8 cellular contexts compared by ENCODE assay signal in genomic region chr13:30872685-30873443, GRCh38. TPM values are rescaled to one million over a fixed set of nuclear protein-coding genes. Genes with fewer than 3 reads are reported as not detected.
DNase-seq lines count a peak whose midpoint lies in the region; ATAC-seq and TF ChIP-seq lines count a peak whose summit lies in the region.

No MANE protein-coding gene starts in this region.

- DNase-seq in GOT3 (lab: John Stamatoyannopoulos, UW), result peak; percentile 28
- DNase-seq in glomerular visceral epithelial cell (ENCODE audit: extremely low spot score), result peak; percentile 76
- DNase-seq in sciatic nerve (ENCODE audit: low spot score), result peak; percentile 73
- DNase-seq in stimulated activated naive CD4-positive, alpha-beta T cell treated with Interleukin-2 at 50 U/mL for 16 hours (lab: John Stamatoyannopoulos, UW), result no peak
- no peak for DNase-seq in CD8-positive, alpha-beta memory T cell

- peaks cover 3 to 37% of the 10 kb centered on the region in 2 donors for H3K27me3 Mint-ChIP-seq in CD8-positive, alpha-beta memory T cell

- H3K9me3 Mint-ChIP-seq in CD8-positive, alpha-beta memory T cell, result no peaks in the 10 kb centered on the region

- no peaks in the 10 kb centered on the region for H3K27me3 ChIP-seq in CD8-positive, alpha-beta memory T cell (ENCODE audit: insufficient read depth, low read length, poor library complexity, severe bottlenecking)

- intact Hi-C loops in sciatic nerve (cut with DNase I), result no loop called here

- H3K4me1 Mint-ChIP-seq in CD8-positive, alpha-beta memory T cell, result no peaks in the 10 kb centered on the region

- POLR2A ChIA-PET in CD8-positive, alpha-beta memory T cell (lab: Charles Lee), result no interaction called here

- ATAC-seq in SK-N-SH treated with all-trans-retinoic acid at 6 μM for 48 hours (peak; percentile 31), sciatic nerve (peak; percentile 16), GM21717 (IDR thresholded peaks at IDR 0.05; ENCODE audit: unreplicated experiment) (no peak)
- no peak for ATAC-seq in activated CD4-positive, CD25-positive, alpha-beta regulatory T cell treated with anti-CD3 and anti-CD28 coated beads, Interleukin-2, amount 50 U/mL, for 24 hours

- no peaks in the 10 kb centered on the region for H3K4me1 ChIP-seq in CD8-positive, alpha-beta memory T cell (ENCODE audit: insufficient read depth, low read length)

- H3K36me3 ChIP-seq in CD8-positive, alpha-beta memory T cell (ENCODE audit: insufficient read depth, low read length), result no peaks in the 10 kb centered on the region

- CTCF ChIA-PET in CD8-positive, alpha-beta memory T cell (lab: Charles Lee), result no interaction called here

- no peaks in the 10 kb centered on the region for H3K36me3 Mint-ChIP-seq in CD8-positive, alpha-beta memory T cell

- no peak overlapping the region for H3K27ac ChIP-seq in CD8-positive, alpha-beta memory T cell (ENCODE audit: low read depth, low read length)

- H3K4me3 ChIP-seq in CD8-positive, alpha-beta memory T cell (ENCODE audit: low read length), result no peak overlapping the region

- H3K27ac Mint-ChIP-seq in CD8-positive, alpha-beta memory T cell, result no peak overlapping the region

- no peaks in the 10 kb centered on the region for H3K9me3 ChIP-seq in CD8-positive, alpha-beta memory T cell (ENCODE audit: low read length)

- H3K4me3 Mint-ChIP-seq in CD8-positive, alpha-beta memory T cell, result no peak overlapping the region

TF ChIP-seq in SK-N-SH treated with all-trans-retinoic acid at 6 μM for 48 hours, 23 proteins besides CTCF, POLR2A, EP300 and RAD21:
- TF ChIP-seq ZNF70 (CRISPR knock-in tag; IDR thresholded peaks at IDR 0.05) (no peak), ZFP30 (CRISPR knock-in tag; IDR thresholded peaks at IDR 0.05) (no peak), CREB5 (CRISPR knock-in tag; IDR thresholded peaks at IDR 0.05; ENCODE audit: low read depth) (no peak), RARB (CRISPR knock-in tag; IDR thresholded peaks at IDR 0.05) (no peak), PATZ1 (CRISPR knock-in tag; IDR thresholded peaks at IDR 0.05; ENCODE audit: borderline replicate concordance) (no peak), CSRNP3 (CRISPR knock-in tag; IDR thresholded peaks at IDR 0.05) (no peak), BACH2 (CRISPR knock-in tag; IDR thresholded peaks at IDR 0.05; ENCODE audit: borderline replicate concordance) (no peak), ARNTL (CRISPR knock-in tag; IDR thresholded peaks at IDR 0.05; ENCODE audit: borderline replicate concordance, low read depth) (no peak), OSR1 (CRISPR knock-in tag; IDR thresholded peaks at IDR 0.05) (no peak), ESRRG (CRISPR knock-in tag; IDR thresholded peaks at IDR 0.05) (no peak), ZNF8 (CRISPR knock-in tag; IDR thresholded peaks at IDR 0.05) (no peak), TCF4 (CRISPR knock-in tag; IDR thresholded peaks at IDR 0.05; ENCODE audit: borderline replicate concordance) (no peak), PPARA (CRISPR knock-in tag; IDR thresholded peaks at IDR 0.05; ENCODE audit: borderline replicate concordance) (no peak), GLIS3 (CRISPR knock-in tag; IDR thresholded peaks at IDR 0.05) (no peak), ZC3H10 (CRISPR knock-in tag; IDR thresholded peaks at IDR 0.05) (no peak), ZFP3 (CRISPR knock-in tag; IDR thresholded peaks at IDR 0.05) (no peak)
TF ChIP-seq in SK-N-SH treated with all-trans-retinoic acid at 6 μM for 48 hours: peak in this region for 0.

RNA-seq across cellular contexts. Expression of gene MEDAG, which starts 33.2 kb away (rescaled TPM):
- total RNA-seq in sciatic nerve, result 73.2 TPM
- total RNA-seq in CD8-positive, alpha-beta memory T cell, result not detected
- not detected for polyA plus RNA-seq in CD8-positive, alpha-beta memory T cell

RNA-seq across cellular contexts. Expression of gene TEX26, which starts 59.6 kb away (rescaled TPM):
- total RNA-seq in sciatic nerve, result 0.31 TPM
- total RNA-seq in CD8-positive, alpha-beta memory T cell, result not detected
- polyA plus RNA-seq in CD8-positive, alpha-beta memory T cell, result not detected

Comparison
In these comparisons a context has a peak if more than half of its experiments do, and no peak if none do; other contexts are left out.
1. DNase-seq: peak in GOT3 (single experiment), glomerular visceral epithelial cell (single experiment) and sciatic nerve (single experiment); none in stimulated activated naive CD4-positive, alpha-beta T cell treated with Interleukin-2 at 50 U/mL for 16 hours (single experiment) and CD8-positive, alpha-beta memory T cell (0 of 5).
2. ATAC-seq: peak in SK-N-SH treated with all-trans-retinoic acid at 6 μM for 48 hours (single experiment) and sciatic nerve (single experiment); none in GM21717 (single experiment) and activated CD4-positive, CD25-positive, alpha-beta regulatory T cell treated with anti-CD3 and anti-CD28 coated beads, Interleukin-2, amount 50 U/mL, for 24 hours (0 of 2).
3. RNA of gene MEDAG, which starts 33.2 kb away (total RNA-seq): 73.2 TPM in sciatic nerve (single experiment); not detected in CD8-positive, alpha-beta memory T cell; every median in the first group is over 10 times any median in the second.